In the genomic region with DNA sequence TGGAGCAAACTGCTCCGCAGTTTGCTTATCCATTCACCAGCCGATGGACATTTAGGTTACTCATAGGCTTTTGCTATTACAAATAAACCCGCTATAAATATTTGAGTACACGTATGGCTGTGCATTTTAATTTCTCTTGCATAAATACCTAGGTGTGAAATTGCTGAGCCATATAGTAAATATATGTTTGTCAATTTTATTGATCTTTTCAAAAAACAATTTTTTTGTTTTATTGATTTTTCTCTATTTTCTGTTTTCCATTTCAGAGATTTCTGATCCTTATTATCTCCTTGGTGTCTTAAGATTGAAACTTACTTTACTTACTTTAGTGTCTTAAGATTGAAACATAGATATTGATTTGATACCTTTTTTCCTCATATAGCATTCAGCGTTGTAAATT, we compare ENCODE assay signal across 1 cellular context.
A peak's percentile ranks its signal among the peaks of the same experiment; 100 is the strongest.
TF ChIP-seq lines count a peak whose summit lies in the region.

No MANE protein-coding gene starts in this region.

TF ChIP-seq in K562, 482 proteins besides CTCF, POLR2A, EP300 and RAD21:
- TF ChIP-seq, protein P1, sequence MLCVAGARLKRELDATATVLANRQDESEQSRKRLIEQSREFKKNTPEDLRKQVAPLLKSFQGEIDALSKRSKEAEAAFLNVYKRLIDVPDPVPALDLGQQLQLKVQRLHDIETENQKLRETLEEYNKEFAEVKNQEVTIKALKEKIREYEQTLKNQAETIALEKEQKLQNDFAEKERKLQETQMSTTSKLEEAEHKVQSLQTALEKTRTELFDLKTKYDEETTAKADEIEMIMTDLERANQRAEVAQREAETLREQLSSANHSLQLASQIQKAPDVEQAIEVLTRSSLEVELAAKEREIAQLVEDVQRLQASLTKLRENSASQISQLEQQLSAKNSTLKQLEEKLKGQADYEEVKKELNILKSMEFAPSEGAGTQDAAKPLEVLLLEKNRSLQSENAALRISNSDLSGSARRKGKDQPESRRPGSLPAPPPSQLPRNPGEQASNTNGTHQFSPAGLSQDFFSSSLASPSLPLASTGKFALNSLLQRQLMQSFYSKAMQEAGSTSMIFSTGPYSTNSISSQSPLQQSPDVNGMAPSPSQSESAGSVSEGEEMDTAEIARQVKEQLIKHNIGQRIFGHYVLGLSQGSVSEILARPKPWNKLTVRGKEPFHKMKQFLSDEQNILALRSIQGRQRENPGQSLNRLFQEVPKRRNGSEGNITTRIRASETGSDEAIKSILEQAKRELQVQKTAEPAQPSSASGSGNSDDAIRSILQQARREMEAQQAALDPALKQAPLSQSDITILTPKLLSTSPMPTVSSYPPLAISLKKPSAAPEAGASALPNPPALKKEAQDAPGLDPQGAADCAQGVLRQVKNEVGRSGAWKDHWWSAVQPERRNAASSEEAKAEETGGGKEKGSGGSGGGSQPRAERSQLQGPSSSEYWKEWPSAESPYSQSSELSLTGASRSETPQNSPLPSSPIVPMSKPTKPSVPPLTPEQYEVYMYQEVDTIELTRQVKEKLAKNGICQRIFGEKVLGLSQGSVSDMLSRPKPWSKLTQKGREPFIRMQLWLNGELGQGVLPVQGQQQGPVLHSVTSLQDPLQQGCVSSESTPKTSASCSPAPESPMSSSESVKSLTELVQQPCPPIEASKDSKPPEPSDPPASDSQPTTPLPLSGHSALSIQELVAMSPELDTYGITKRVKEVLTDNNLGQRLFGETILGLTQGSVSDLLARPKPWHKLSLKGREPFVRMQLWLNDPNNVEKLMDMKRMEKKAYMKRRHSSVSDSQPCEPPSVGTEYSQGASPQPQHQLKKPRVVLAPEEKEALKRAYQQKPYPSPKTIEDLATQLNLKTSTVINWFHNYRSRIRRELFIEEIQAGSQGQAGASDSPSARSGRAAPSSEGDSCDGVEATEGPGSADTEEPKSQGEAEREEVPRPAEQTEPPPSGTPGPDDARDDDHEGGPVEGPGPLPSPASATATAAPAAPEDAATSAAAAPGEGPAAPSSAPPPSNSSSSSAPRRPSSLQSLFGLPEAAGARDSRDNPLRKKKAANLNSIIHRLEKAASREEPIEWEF (CRISPR knock-in tag; IDR thresholded peaks at IDR 0.05), result peak; percentile 94
- TF ChIP-seq SREBF2 (CRISPR knock-in tag; IDR thresholded peaks at IDR 0.05), result no peak
